Comparison of ENCODE assay signal across 1 cellular context in genomic region chr16:68972720-68973119, GRCh38.
TF ChIP-seq lines count a peak whose summit lies in the region.

No MANE protein-coding gene starts in this region.

TF ChIP-seq in WTC11, 78 proteins besides CTCF, POLR2A, EP300 and RAD21 (continued from another document):
- TF ChIP-seq PREB (CRISPR knock-in tag; IDR thresholded peaks at IDR 0.05; ENCODE audit: borderline replicate concordance) = no peak
- no peak for TF ChIP-seq MLX (CRISPR knock-in tag; IDR thresholded peaks at IDR 0.05)
- TF ChIP-seq ZNF423 (CRISPR knock-in tag; IDR thresholded peaks at IDR 0.05) = no peak
- TF ChIP-seq SP1 (CRISPR knock-in tag; conservative IDR thresholded peaks at IDR 0.05) = no peak
- no peak for TF ChIP-seq NR2C2 (CRISPR knock-in tag; IDR thresholded peaks at IDR 0.05)
- TF ChIP-seq ATF3 (CRISPR knock-in tag; conservative IDR thresholded peaks at IDR 0.05) = no peak
- no peak for TF ChIP-seq NFATC4 (CRISPR knock-in tag; IDR thresholded peaks at IDR 0.05)
- no peak for TF ChIP-seq PRDM15 (CRISPR knock-in tag; IDR thresholded peaks at IDR 0.05)
- TF ChIP-seq RORB (CRISPR knock-in tag; IDR thresholded peaks at IDR 0.05) = no peak
TF ChIP-seq in WTC11: peak in this region for 3.
